8 cellular contexts compared by ENCODE assay signal in genomic region chr7:16645593-16646426, GRCh38. TPM values are rescaled to one million over a fixed set of nuclear protein-coding genes. Genes with fewer than 3 reads are reported as not detected.
A peak's percentile ranks its signal among the peaks of the same experiment; 100 is the strongest.
DNase-seq lines count a peak whose midpoint lies in the region; ATAC-seq, FAIRE-seq and TF ChIP-seq lines count a peak whose summit lies in the region.

Gene ANKMY2, minus strand, starts transcription at chr7:16645754. Its CDS starts 181 bp downstream, at chr7:16645573.
Gene BZW2, plus strand, starts transcription at chr7:16646181. Its CDS starts 19,263 bp downstream, at chr7:16665444.

- peaks cover 67 to 78% (median 70%) of the 10 kb centered on the region in 3 donors for H3K4me1 Mint-ChIP-seq in T-cell
- peaks cover 44% of the 10 kb centered on the region for H3K4me1 Mint-ChIP-seq in type B pancreatic cell (ENCODE audit: unreplicated experiment)

- DNase-seq in GM12892 (ENCODE audit: insufficient read length): peak; percentile 66
- peak; percentile 97 for DNase-seq in NCI-H146 (lab: John Stamatoyannopoulos, UW)
- DNase-seq in T-cell: peak; percentile 87 to 96 (median 92)
- DNase-seq in amniotic epithelial cell (ENCODE audit: low read depth): peak; percentile 95
- DNase-seq in left cardiac atrium: peak; percentile 96
- peak; percentile 89 to 99 (median 93) for DNase-seq in posterior cingulate gyrus
- DNase-seq in type B pancreatic cell (ENCODE audit: extremely low spot score, unreplicated experiment): peak; percentile 94

- ATAC-seq in HG02870 (IDR thresholded peaks at IDR 0.05; ENCODE audit: unreplicated experiment): peak; percentile 93
- peak; percentile 87 to 90 (median 88) for ATAC-seq in T-cell (replicated peaks in 1 of 4)
- peak; percentile 94 to 96 for ATAC-seq in left cardiac atrium

- intact Hi-C loops in left cardiac atrium (cut with DNase I): no loop called here
- intact Hi-C loops in posterior cingulate gyrus (cut with DNase I): no loop called here

- H3K36me3 Mint-ChIP-seq in T-cell (no peaks in the 10 kb centered on the region), type B pancreatic cell (peaks cover 6% of the 10 kb centered on the region)

- TF ChIP-seq CTCF in type B pancreatic cell (conservative IDR thresholded peaks at IDR 0.05): peak; percentile 11

- POLR2A ChIA-PET in T-cell (lab: Charles Lee): interaction anchor here in 1 of 2 donors (0.7 to 1.6 kb wide), 4 partner anchors 13 to 225 kb away, joined by 3 to 5 read pairs (median 3); no protein-coding TSS in a partner anchor

- H3K4me3 Mint-ChIP-seq in T-cell: peak within 1 kb of the TSS; percentile 89 to 98 (median 97)
- H3K4me3 Mint-ChIP-seq in type B pancreatic cell: peak within 1 kb of the TSS; percentile 100

- FAIRE-seq in GM12892 (lab: Jason Lieb, UNC): peak; percentile 61

- H3K27ac Mint-ChIP-seq in T-cell (peak within 1 kb of the TSS; percentile 93 to 99), type B pancreatic cell (peak within 1 kb of the TSS; percentile 96)

- TF ChIP-seq POLR2A in GM12892 (IDR thresholded peaks at IDR 0.05; ENCODE audit: low read depth, low read length): peak; percentile 69; the same call in 1 of the 2 replicates

- no peaks in the 10 kb centered on the region for H3K9me3 Mint-ChIP-seq in T-cell
- H3K9me3 Mint-ChIP-seq in type B pancreatic cell: no peaks in the 10 kb centered on the region

- CTCF ChIA-PET in T-cell (lab: Charles Lee): no interaction called here

- no peaks in the 10 kb centered on the region for H3K27me3 Mint-ChIP-seq in T-cell
- no peaks in the 10 kb centered on the region for H3K27me3 Mint-ChIP-seq in type B pancreatic cell

RNA-seq across cellular contexts. Expression of gene ANKMY2, which starts in this region (rescaled TPM):
- polyA plus RNA-seq in GM12892 (2012; ENCODE audit: missing spikeins): 0.28 TPM
- total RNA-seq in T-cell: 10 to 100 TPM in 2 of 5 donors, 1 to 10 TPM in 3; 7.8 to 10.9 (median 10.0) TPM
- 10 to 100 TPM; 25.1 to 28.6 TPM for total RNA-seq in left cardiac atrium
- 15.2 and 21.5 TPM in 2 replicates for total RNA-seq in type B pancreatic cell (ENCODE audit: low replicate concordance)

RNA-seq across cellular contexts. Expression of gene BZW2, which starts in this region (rescaled TPM):
- polyA plus RNA-seq in GM12892 (2012; ENCODE audit: missing spikeins): 6.8 TPM
- 10 to 100 TPM; 22.1 to 35.1 (median 30.2) TPM for total RNA-seq in T-cell
- 100 to 1,000 TPM; 133 to 144 TPM for total RNA-seq in left cardiac atrium
- 73.3 and 89.8 TPM in 2 replicates for total RNA-seq in type B pancreatic cell (ENCODE audit: low replicate concordance)

Comparison
In these comparisons a context has a peak if more than half of its experiments do, and no peak if none do; other contexts are left out.
1. Peak in every context shown above with its lines: DNase-seq and ATAC-seq.